ENCODE assay signal across 10 cellular contexts in genomic region chr1:227771771-227772170, GRCh38. TPM values are rescaled to one million over a fixed set of nuclear protein-coding genes. Genes with fewer than 3 reads are reported as not detected.
"Had no signal": no experiment of that assay in that cellular context is flagged by ENCODE, and none has a peak within 500 bp of the region (broad histone marks: within the 10 kb centered on the region; RNA-seq: fewer than 3 reads in every experiment).

No MANE protein-coding gene starts in this region.

- FAIRE-seq: HepG2 had no signal

- H3K27me3 Mint-ChIP-seq: IgD-negative memory B cell had no signal

- H3K4me1 Mint-ChIP-seq: H9 had no signal

- H3K9ac ChIP-seq: GM23248 had no signal

- H3K9me3 Mint-ChIP-seq: H9, IgD-negative memory B cell had no signal

- H3K4me3 ChIP-seq: GM23248 had no signal

- DNase-seq: GM23248, GOT3, H9, HCEC 1CT, KBM-7 had no signal

- ATAC-seq: HepG2 had no signal

- H3K27ac Mint-ChIP-seq: IgD-negative memory B cell had no signal

- H3K4me3 Mint-ChIP-seq: H9 had no signal

- H3K27ac ChIP-seq: GM23248, HL-60 had no signal

RNA-seq across cellular contexts. Expression of gene PRSS38, which starts 43.7 kb away (rescaled TPM):
- total RNA-seq: GM23248, H4, H9, HepG2, HT1080 had no signal
- polyA plus RNA-seq: GM23248, HepG2, IgD-negative memory B cell had no signal
